ENCODE assay signal across 9 cellular contexts in genomic region chr1:202010042-202011015, GRCh38. TPM values are rescaled to one million over a fixed set of nuclear protein-coding genes. Genes with fewer than 3 reads are reported as not detected.
DNase-seq lines count a peak whose midpoint lies in the region; ATAC-seq and TF ChIP-seq lines count a peak whose summit lies in the region.
"Had no signal": no experiment of that assay in that cellular context is flagged by ENCODE, and none has a peak within 500 bp of the region (broad histone marks: within the 10 kb centered on the region; RNA-seq: fewer than 3 reads in every experiment).

ELF3 (plus strand) TSS chr1:202010587; CDS start chr1:202011137, 550 bp downstream.

- H3K27ac ChIP-seq in sigmoid colon = peak within 1 kb of the TSS in 1 of 4 donors; percentile 33
- H3K27ac ChIP-seq: SK-N-MC had no signal

- H3K4me3 ChIP-seq in epithelial cell of esophagus (ENCODE audit: low read length) (peak within 1 kb of the TSS; percentile 63), sigmoid colon (peak within 1 kb of the TSS in 1 of 4 donors; percentile 12)
- H3K4me3 ChIP-seq: SK-N-MC had no signal

- TF ChIP-seq CTCF in epithelial cell of esophagus (IDR thresholded peaks at IDR 0.05; ENCODE audit: insufficient read depth, low read depth, low read length, missing control alignments) (no peak), sigmoid colon (IDR thresholded peaks at IDR 0.05) (no peak)

- WGBS in sigmoid colon, 2 donors = 15 to 66% methylated on average over 24 of the region's 24 CpGs

- H3K4me1 ChIP-seq in sigmoid colon = peaks cover 0 to 4% (median 0%) of the 10 kb centered on the region in 4 donors

- intact Hi-C loops in sigmoid colon (cut with DNase I) = no loop called here

- TF ChIP-seq POLR2A in sigmoid colon (IDR thresholded peaks at IDR 0.05) = peak in 1 of 2 donors; percentile 86

- H3K27me3 ChIP-seq in sigmoid colon = no peaks in the 10 kb centered on the region

- H3K36me3 ChIP-seq in sigmoid colon = peaks cover 0 to 21% (median 3%) of the 10 kb centered on the region in 4 donors

- DNase-seq in NCI-H2107 (lab: John Stamatoyannopoulos, UW) = peak; percentile 98
- peak; percentile 90 for DNase-seq in epithelial cell of esophagus (ENCODE audit: low read depth)
- DNase-seq in renal cortical epithelial cell (ENCODE audit: low read depth) = peak; percentile 99
- no peak for DNase-seq in sigmoid colon
- DNase-seq in NCI-H446 treated with DMSO at 0.1 percent for 48 hours (lab: John Stamatoyannopoulos, UW) = no peak
- DNase-seq in superior temporal gyrus (ENCODE audit: extremely low spot score) = no peak

- H3K9me3 ChIP-seq in sigmoid colon = no peaks in the 10 kb centered on the region

- ATAC-seq in GM18867 (IDR thresholded peaks at IDR 0.05; ENCODE audit: unreplicated experiment) = peak; percentile 75
- ATAC-seq in HG02870 (IDR thresholded peaks at IDR 0.05; ENCODE audit: unreplicated experiment) = peak; percentile 79

- TF ChIP-seq EP300 in sigmoid colon (IDR thresholded peaks at IDR 0.05) = no peak

RNA-seq across cellular contexts. Expression of gene ELF3, which starts in this region (rescaled TPM):
- 277 and 307 TPM in 2 replicates for total RNA-seq in renal cortical epithelial cell
- 1 to 10 TPM in 1 of 4 donors, under 1 TPM in 3; 0.16 to 1.8 (median 0.41) TPM for total RNA-seq in sigmoid colon
- polyA plus RNA-seq in sigmoid colon = 100 to 1,000 TPM; 560 to 665 (median 569) TPM

Comparison
In these comparisons a context has a peak if more than half of its experiments do, and no peak if none do; other contexts are left out.
1. RNA of gene ELF3 (total RNA-seq): 277 to 307 TPM in renal cortical epithelial cell; 0.16 to 1.8 TPM in sigmoid colon; every median in the first group is over 10 times any median in the second.
2. DNase-seq: peak in NCI-H2107 (single experiment), epithelial cell of esophagus (single experiment) and renal cortical epithelial cell (single experiment); none in sigmoid colon (single experiment), NCI-H446 treated with DMSO at 0.1 percent for 48 hours (single experiment) and superior temporal gyrus (single experiment).